In the genomic region with DNA sequence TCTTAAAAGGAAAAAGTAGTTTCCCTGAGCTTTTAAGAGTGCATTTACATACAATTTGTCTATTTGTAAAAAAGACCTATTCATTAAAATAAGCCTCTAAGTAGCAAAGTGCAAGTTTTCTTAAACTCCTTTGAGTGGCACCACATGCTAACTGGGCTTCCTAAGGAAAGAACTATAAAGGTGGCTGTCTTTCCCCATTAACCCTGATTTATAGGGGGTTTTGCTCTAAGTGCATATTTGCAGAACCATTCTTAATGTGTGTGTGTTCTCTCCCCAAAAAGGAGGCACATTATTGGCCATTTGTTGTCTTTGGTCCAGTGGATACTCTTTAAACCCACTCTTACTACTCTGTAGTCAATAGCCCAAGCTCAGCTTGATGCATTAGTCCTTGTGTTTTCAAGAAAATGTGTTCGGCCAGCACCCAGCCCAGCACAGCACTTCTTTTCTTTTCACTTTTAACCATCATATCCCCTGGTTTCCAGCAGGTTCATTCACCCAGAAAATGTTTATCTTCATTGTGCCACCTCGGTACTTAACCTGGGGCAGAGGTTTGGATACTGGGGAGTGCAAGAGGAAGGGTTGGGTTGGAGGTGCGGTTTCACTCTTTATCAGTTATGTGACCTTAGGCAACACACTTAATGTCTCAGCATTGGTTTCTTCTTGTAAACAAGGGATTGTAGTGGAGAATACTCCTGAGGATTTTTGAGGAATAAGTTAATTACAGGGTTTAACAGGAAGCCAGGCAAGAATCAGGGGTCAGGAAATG, we compare ENCODE assay signal across 1 cellular context.
TF ChIP-seq lines count a peak whose summit lies in the region.

No MANE protein-coding gene starts in this region.

TF ChIP-seq in HEK293, 187 proteins besides CTCF, POLR2A, EP300 and RAD21 (continued from another document):
- TF ChIP-seq ZNF146 (tag by site-specific recombination; IDR thresholded peaks at IDR 0.05), result no peak
- no peak for TF ChIP-seq YY2 (tag by site-specific recombination; IDR thresholded peaks at IDR 0.05)
- TF ChIP-seq SP3 (tag by site-specific recombination; IDR thresholded peaks at IDR 0.05), result no peak
- TF ChIP-seq ZBTB7A (tag by site-specific recombination; IDR thresholded peaks at IDR 0.05; ENCODE audit: low read depth), result no peak
- TF ChIP-seq MEIS1 (CRISPR knock-in tag; IDR thresholded peaks at IDR 0.05; ENCODE audit: borderline replicate concordance), result no peak
- TF ChIP-seq, protein P1, sequence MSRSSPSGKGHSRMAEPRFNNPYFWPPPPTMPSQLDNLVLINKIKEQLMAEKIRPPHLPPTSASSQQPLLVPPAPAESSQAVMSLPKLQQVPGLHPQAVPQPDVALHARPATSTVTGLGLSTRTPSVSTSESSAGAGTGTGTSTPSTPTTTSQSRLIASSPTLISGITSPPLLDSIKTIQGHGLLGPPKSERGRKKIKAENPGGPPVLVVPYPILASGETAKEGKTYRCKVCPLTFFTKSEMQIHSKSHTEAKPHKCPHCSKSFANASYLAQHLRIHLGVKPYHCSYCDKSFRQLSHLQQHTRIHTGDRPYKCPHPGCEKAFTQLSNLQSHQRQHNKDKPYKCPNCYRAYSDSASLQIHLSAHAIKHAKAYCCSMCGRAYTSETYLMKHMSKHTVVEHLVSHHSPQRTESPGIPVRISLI (tag by site-specific recombination; IDR thresholded peaks at IDR 0.05), result no peak
- TF ChIP-seq ZNF157 (tag by site-specific recombination; IDR thresholded peaks at IDR 0.05), result no peak
- TF ChIP-seq ZBTB1 (tag by site-specific recombination; IDR thresholded peaks at IDR 0.05), result no peak
- TF ChIP-seq OSR2 (tag by site-specific recombination; IDR thresholded peaks at IDR 0.05), result peak; percentile 85
- 0 out of 2 replicates have a peak, but pooled peaks have one; percentile 10 for TF ChIP-seq ZNF600 (tag by site-specific recombination; IDR thresholded peaks at IDR 0.05)
- peak; percentile 57 for TF ChIP-seq FEZF1 (tag by site-specific recombination; IDR thresholded peaks at IDR 0.05)
- peak; percentile 83 for TF ChIP-seq TRIM28 (IDR thresholded peaks at IDR 0.05; ENCODE audit: borderline replicate concordance, low read length)
- no peak for TF ChIP-seq ZNF654 (tag by site-specific recombination; IDR thresholded peaks at IDR 0.05; ENCODE audit: low read depth)
- no peak for TF ChIP-seq KLF16 (tag by site-specific recombination; IDR thresholded peaks at IDR 0.05)
- TF ChIP-seq KLF8 (tag by site-specific recombination; IDR thresholded peaks at IDR 0.05), result no peak
- TF ChIP-seq ZNF140 (tag by site-specific recombination; IDR thresholded peaks at IDR 0.05), result no peak
- TF ChIP-seq, protein P2, sequence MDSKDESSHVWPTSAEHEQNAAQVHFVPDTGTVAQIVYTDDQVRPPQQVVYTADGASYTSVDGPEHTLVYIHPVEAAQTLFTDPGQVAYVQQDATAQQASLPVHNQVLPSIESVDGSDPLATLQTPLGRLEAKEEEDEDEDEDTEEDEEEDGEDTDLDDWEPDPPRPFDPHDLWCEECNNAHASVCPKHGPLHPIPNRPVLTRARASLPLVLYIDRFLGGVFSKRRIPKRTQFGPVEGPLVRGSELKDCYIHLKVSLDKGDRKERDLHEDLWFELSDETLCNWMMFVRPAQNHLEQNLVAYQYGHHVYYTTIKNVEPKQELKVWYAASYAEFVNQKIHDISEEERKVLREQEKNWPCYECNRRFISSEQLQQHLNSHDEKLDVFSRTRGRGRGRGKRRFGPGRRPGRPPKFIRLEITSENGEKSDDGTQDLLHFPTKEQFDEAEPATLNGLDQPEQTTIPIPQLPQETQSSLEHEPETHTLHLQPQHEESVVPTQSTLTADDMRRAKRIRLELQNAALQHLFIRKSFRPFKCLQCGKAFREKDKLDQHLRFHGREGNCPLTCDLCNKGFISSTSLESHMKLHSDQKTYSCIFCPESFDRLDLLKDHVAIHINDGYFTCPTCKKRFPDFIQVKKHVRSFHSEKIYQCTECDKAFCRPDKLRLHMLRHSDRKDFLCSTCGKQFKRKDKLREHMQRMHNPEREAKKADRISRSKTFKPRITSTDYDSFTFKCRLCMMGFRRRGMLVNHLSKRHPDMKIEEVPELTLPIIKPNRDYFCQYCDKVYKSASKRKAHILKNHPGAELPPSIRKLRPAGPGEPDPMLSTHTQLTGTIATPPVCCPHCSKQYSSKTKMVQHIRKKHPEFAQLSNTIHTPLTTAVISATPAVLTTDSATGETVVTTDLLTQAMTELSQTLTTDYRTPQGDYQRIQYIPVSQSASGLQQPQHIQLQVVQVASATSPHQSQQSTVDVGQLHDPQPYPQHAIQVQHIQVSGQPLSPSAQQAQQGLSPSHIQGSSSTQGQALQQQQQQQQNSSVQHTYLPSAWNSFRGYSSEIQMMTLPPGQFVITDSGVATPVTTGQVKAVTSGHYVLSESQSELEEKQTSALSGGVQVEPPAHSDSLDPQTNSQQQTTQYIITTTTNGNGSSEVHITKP (tag by site-specific recombination; IDR thresholded peaks at IDR 0.05), result peak; percentile 60
- TF ChIP-seq RBAK (tag by site-specific recombination; IDR thresholded peaks at IDR 0.05), result no peak
- TF ChIP-seq, protein P3, sequence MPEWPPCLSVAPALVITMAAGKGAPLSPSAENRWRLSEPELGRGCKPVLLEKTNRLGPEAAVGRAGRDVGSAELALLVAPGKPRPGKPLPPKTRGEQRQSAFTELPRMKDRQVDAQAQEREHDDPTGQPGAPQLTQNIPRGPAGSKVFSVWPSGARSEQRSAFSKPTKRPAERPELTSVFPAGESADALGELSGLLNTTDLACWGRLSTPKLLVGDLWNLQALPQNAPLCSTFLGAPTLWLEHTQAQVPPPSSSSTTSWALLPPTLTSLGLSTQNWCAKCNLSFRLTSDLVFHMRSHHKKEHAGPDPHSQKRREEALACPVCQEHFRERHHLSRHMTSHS (tag by site-specific recombination; IDR thresholded peaks at IDR 0.05), result no peak
- no peak for TF ChIP-seq HOXC10 (CRISPR knock-in tag; IDR thresholded peaks at IDR 0.05)
- TF ChIP-seq ZNF175 (tag by site-specific recombination; IDR thresholded peaks at IDR 0.05), result no peak
- TF ChIP-seq ZNF792 (tag by site-specific recombination; IDR thresholded peaks at IDR 0.05), result no peak
- no peak for TF ChIP-seq ZNF776 (tag by site-specific recombination; IDR thresholded peaks at IDR 0.05; ENCODE audit: borderline replicate concordance)
- TF ChIP-seq, protein P4, sequence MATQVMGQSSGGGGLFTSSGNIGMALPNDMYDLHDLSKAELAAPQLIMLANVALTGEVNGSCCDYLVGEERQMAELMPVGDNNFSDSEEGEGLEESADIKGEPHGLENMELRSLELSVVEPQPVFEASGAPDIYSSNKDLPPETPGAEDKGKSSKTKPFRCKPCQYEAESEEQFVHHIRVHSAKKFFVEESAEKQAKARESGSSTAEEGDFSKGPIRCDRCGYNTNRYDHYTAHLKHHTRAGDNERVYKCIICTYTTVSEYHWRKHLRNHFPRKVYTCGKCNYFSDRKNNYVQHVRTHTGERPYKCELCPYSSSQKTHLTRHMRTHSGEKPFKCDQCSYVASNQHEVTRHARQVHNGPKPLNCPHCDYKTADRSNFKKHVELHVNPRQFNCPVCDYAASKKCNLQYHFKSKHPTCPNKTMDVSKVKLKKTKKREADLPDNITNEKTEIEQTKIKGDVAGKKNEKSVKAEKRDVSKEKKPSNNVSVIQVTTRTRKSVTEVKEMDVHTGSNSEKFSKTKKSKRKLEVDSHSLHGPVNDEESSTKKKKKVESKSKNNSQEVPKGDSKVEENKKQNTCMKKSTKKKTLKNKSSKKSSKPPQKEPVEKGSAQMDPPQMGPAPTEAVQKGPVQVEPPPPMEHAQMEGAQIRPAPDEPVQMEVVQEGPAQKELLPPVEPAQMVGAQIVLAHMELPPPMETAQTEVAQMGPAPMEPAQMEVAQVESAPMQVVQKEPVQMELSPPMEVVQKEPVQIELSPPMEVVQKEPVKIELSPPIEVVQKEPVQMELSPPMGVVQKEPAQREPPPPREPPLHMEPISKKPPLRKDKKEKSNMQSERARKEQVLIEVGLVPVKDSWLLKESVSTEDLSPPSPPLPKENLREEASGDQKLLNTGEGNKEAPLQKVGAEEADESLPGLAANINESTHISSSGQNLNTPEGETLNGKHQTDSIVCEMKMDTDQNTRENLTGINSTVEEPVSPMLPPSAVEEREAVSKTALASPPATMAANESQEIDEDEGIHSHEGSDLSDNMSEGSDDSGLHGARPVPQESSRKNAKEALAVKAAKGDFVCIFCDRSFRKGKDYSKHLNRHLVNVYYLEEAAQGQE (tag by site-specific recombination; IDR thresholded peaks at IDR 0.05), result no peak
- no peak for TF ChIP-seq SP2 (tag by site-specific recombination; IDR thresholded peaks at IDR 0.05)
- TF ChIP-seq, protein P5, sequence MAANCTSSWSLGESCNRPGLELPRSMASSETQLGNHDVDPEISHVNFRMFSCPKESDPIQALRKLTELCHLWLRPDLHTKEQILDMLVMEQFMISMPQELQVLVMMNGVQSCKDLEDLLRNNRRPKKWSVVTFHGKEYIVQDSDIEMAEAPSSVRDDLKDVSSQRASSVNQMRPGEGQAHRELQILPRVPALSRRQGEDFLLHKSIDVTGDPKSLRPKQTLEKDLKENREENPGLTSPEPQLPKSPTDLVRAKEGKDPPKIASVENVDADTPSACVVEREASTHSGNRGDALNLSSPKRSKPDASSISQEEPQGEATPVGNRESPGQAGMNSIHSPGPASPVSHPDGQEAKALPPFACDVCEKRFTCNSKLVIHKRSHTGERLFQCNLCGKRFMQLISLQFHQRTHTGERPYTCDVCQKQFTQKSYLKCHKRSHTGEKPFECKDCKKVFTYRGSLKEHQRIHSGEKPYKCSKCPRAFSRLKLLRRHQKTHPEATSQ (tag by site-specific recombination; IDR thresholded peaks at IDR 0.05), result no peak
- TF ChIP-seq SCRT2 (tag by site-specific recombination; IDR thresholded peaks at IDR 0.05), result no peak
